Comparison of ENCODE assay signal across 8 cellular contexts in genomic region chr7:73557108-73557396, GRCh38. TPM values are rescaled to one million over a fixed set of nuclear protein-coding genes. Genes with fewer than 3 reads are reported as not detected.
DNase-seq lines count a peak whose midpoint lies in the region; ATAC-seq and TF ChIP-seq lines count a peak whose summit lies in the region.

No MANE protein-coding gene starts in this region.

- no peaks in the 10 kb centered on the region for H3K27me3 ChIP-seq in MM.1S (replicated peaks; ENCODE audit: insufficient read depth, low read length)
- no peaks in the 10 kb centered on the region for H3K27me3 ChIP-seq in foreskin keratinocyte
- no peaks in the 10 kb centered on the region for H3K27me3 ChIP-seq in stomach

- TF ChIP-seq CTCF in MM.1S (IDR thresholded peaks at IDR 0.05; ENCODE audit: low read length) (no peak), foreskin keratinocyte (conservative IDR thresholded peaks at IDR 0.05) (no peak), neural crest cell (conservative IDR thresholded peaks at IDR 0.05) (no peak), stomach (IDR thresholded peaks at IDR 0.05) (no peak)

- H3K4me3 ChIP-seq in MM.1S (ENCODE audit: low read length), result peak overlapping the region; percentile 92
- H3K4me3 ChIP-seq in stomach, result peak overlapping the region; percentile 81 to 93 (median 84)

- H3K27ac Mint-ChIP-seq in neural crest cell (ENCODE audit: unreplicated experiment), result peak overlapping the region; percentile 93

- H3K27ac ChIP-seq in MM.1S (ENCODE audit: low read length) (peak overlapping the region; percentile 96), foreskin keratinocyte (peak overlapping the region; percentile 97), stomach (peak overlapping the region; percentile 99 to 100 (median 99))

- TF ChIP-seq POLR2A in stomach (IDR thresholded peaks at IDR 0.05), result no peak

- peaks cover 24% of the 10 kb centered on the region for H3F3A ChIP-seq in MM.1S (ENCODE audit: insufficient read depth, low read length)

- no peaks in the 10 kb centered on the region for H4K20me1 ChIP-seq in MM.1S (ENCODE audit: insufficient read depth, low read length)

- no peaks in the 10 kb centered on the region for H3K9me3 ChIP-seq in MM.1S (replicated peaks; ENCODE audit: insufficient read depth, low read length)
- no peaks in the 10 kb centered on the region for H3K9me3 ChIP-seq in stomach

- DNase-seq in ELR (ENCODE audit: low read depth), result peak; percentile 92
- peak; percentile 96 for DNase-seq in HCEC 1CT
- peak; percentile 95 for DNase-seq in MM.1S
- peak; percentile 74 to 91 for DNase-seq in SHP77 (lab: John Stamatoyannopoulos, UW)
- DNase-seq in activated naive CD4-positive, alpha-beta T cell (lab: John Stamatoyannopoulos, UW), result peak; percentile 54 to 86 (median 76)
- peak; percentile 74 to 83 for DNase-seq in foreskin keratinocyte
- DNase-seq in neural crest cell (ENCODE audit: low read depth, low spot score), result peak; percentile 88
- peak; percentile 96 for DNase-seq in stomach

- H3K4me1 ChIP-seq in MM.1S (ENCODE audit: low read length) (peaks cover 17% of the 10 kb centered on the region), foreskin keratinocyte (peaks cover 12% of the 10 kb centered on the region), stomach (peaks cover 17 to 52% (median 35%) of the 10 kb centered on the region in 4 donors)

- H3K4me3 Mint-ChIP-seq in neural crest cell, result peak overlapping the region; percentile 94

- H3K27me3 Mint-ChIP-seq in neural crest cell (ENCODE audit: low read depth), result peaks cover 14% of the 10 kb centered on the region

- 0 out of 2 replicates have a peak overlapping the region, but pooled peaks have one; percentile 5 for H2AFZ ChIP-seq in MM.1S (ENCODE audit: low read length)

- H3K36me3 ChIP-seq in MM.1S (replicated peaks; ENCODE audit: insufficient read depth, low read length) (peaks cover 3% of the 10 kb centered on the region; the same call in 1 of the 2 replicates), stomach (peaks cover 5 to 31% (median 23%) of the 10 kb centered on the region in 4 donors)

- peaks cover 49% of the 10 kb centered on the region for H3K79me2 ChIP-seq in MM.1S (ENCODE audit: low read length)

- H3K36me3 Mint-ChIP-seq in neural crest cell (ENCODE audit: low read depth), result peaks cover 2% of the 10 kb centered on the region

- peak overlapping the region; percentile 79 for H3K4me2 ChIP-seq in MM.1S (ENCODE audit: low read depth, low read length)

- no peaks in the 10 kb centered on the region for H3K9me3 Mint-ChIP-seq in neural crest cell

- no peak for TF ChIP-seq EP300 in stomach (IDR thresholded peaks at IDR 0.05)

- 0 to 1% (median 1%) methylated on average over 11 to 36 of the region's 36 CpGs; no CpG with 5 or more reads in 2 of the 5 donors for WGBS in stomach, 5 donors

- peak; percentile 92 for ATAC-seq in foreskin keratinocyte

- intact Hi-C loops in stomach (cut with DNase I; ENCODE audit: low total_unique reads), result no loop called here

- peak overlapping the region; percentile 99 for H3K9ac ChIP-seq in MM.1S (ENCODE audit: low read length)

- H3K9me2 ChIP-seq in MM.1S (replicated peaks; ENCODE audit: insufficient read depth, low read length), result no peaks in the 10 kb centered on the region

- peaks cover 21% of the 10 kb centered on the region for H3K4me1 Mint-ChIP-seq in neural crest cell

RNA-seq across cellular contexts. Expression of gene BCL7B, which starts 0.4 kb away (rescaled TPM):
- total RNA-seq in foreskin keratinocyte (40.9 and 45.4 TPM in 2 replicates), neural crest cell (49.9 and 51.6 TPM in 2 replicates), stomach (100 to 1,000 TPM in 1 of 5 donors, 10 to 100 TPM in 3, 1 to 10 TPM in 1; 9.0 to 105 (median 76.1) TPM)
- polyA plus RNA-seq in foreskin keratinocyte (52.8 and 57.8 TPM in 2 replicates), stomach (10 to 100 TPM; 39.1 to 75.6 (median 54.7) TPM)

RNA-seq across cellular contexts. Expression of gene TBL2, which starts 21.3 kb away (rescaled TPM):
- total RNA-seq in foreskin keratinocyte, result 31.0 and 37.7 TPM in 2 replicates
- 23.0 and 25.0 TPM in 2 replicates for polyA plus RNA-seq in foreskin keratinocyte
- 42.8 and 45.6 TPM in 2 replicates for total RNA-seq in neural crest cell
- total RNA-seq in stomach, result 100 to 1,000 TPM in 1 of 5 donors, 10 to 100 TPM in 3, 1 to 10 TPM in 1; 1.2 to 176 (median 43.0) TPM
- polyA plus RNA-seq in stomach, result 10 to 100 TPM in 1 of 3 donors, 1 to 10 TPM in 2; 8.9 to 11.8 (median 9.5) TPM

RNA-seq across cellular contexts. Expression of gene BAZ1B, which starts 35.0 kb away (rescaled TPM):
- 71.1 and 77.1 TPM in 2 replicates for total RNA-seq in foreskin keratinocyte
- polyA plus RNA-seq in foreskin keratinocyte, result 14.6 and 18.3 TPM in 2 replicates
- 134 and 135 TPM in 2 replicates for total RNA-seq in neural crest cell
- total RNA-seq in stomach, result 100 to 1,000 TPM in 1 of 5 donors, 10 to 100 TPM in 4; 43.0 to 210 (median 52.2) TPM
- polyA plus RNA-seq in stomach, result 10 to 100 TPM in 2 of 3 donors, 1 to 10 TPM in 1; 8.9 to 18.9 (median 14.4) TPM

Comparison
In these comparisons a context has a peak if more than half of its experiments do, and no peak if none do; other contexts are left out.
1. Peak in every context shown above with its lines: DNase-seq, ATAC-seq, H3K4me3 ChIP-seq and H3K27ac ChIP-seq.